8 cellular contexts compared by ENCODE assay signal in genomic region chr6:36387440-36388303, GRCh38. TPM values are rescaled to one million over a fixed set of nuclear protein-coding genes. Genes with fewer than 3 reads are reported as not detected.
DNase-seq lines count a peak whose midpoint lies in the region; ATAC-seq and TF ChIP-seq lines count a peak whose summit lies in the region.

Gene ETV7, minus strand, starts transcription at chr6:36387669. Its CDS starts 128 bp downstream, at chr6:36387541.

- no peaks in the 10 kb centered on the region for H3K9me3 ChIP-seq in muscle layer of duodenum (ENCODE audit: control insufficient read depth in 1 of 2, low read length in 2 of 2)

- H3K4me1 Mint-ChIP-seq in HFFc6 (ENCODE audit: low read depth) (peaks cover 26% of the 10 kb centered on the region), endothelial cell (ENCODE audit: unreplicated experiment) (peaks cover 10% of the 10 kb centered on the region)
- peaks cover 40% of the 10 kb centered on the region for H3K4me1 Mint-ChIP-seq in stimulated activated naive CD8-positive, alpha-beta T cell treated with anti-CD3 and anti-CD28 coated beads, Interleukin-15, amount 100 ng/mL, for 72 hours

- DNase-seq in ACHN (peak; percentile 47), HFFc6 (no peak), endothelial cell (ENCODE audit: low spot score) (peak; percentile 26)
- DNase-seq in activated CD4-positive, alpha-beta T cell treated with anti-CD3 and anti-CD28 coated beads, Interleukin-2, amount 50 U/mL, for 4 hours, result peak; percentile 60 to 66
- DNase-seq in stimulated activated naive CD8-positive, alpha-beta T cell treated with anti-CD3 and anti-CD28 coated beads, Interleukin-15, amount 100 ng/mL, for 72 hours, result peak; percentile 30 to 43

- peak; percentile 72 for ATAC-seq in stimulated activated naive CD8-positive, alpha-beta T cell treated with anti-CD3 and anti-CD28 coated beads, Interleukin-15, amount 100 ng/mL, for 72 hours
- no peak for ATAC-seq in HG02610 (IDR thresholded peaks at IDR 0.05; ENCODE audit: unreplicated experiment)
- no peak for ATAC-seq in HG02840 (IDR thresholded peaks at IDR 0.05; ENCODE audit: low FRiP score, unreplicated experiment)

- in situ Hi-C loops in ACHN (cut with HindIII; ENCODE audit: low pct_ligation_motif_present, low pct_unique_long_range_greater_than_20kb, low sequenced_read_pairs), result no loop called here

- peak within 1 kb of the TSS; percentile 52 for H3K27ac Mint-ChIP-seq in HFFc6
- H3K27ac Mint-ChIP-seq in endothelial cell (ENCODE audit: unreplicated experiment), result no peak within 1 kb of the TSS
- H3K27ac Mint-ChIP-seq in stimulated activated naive CD8-positive, alpha-beta T cell treated with anti-CD3 and anti-CD28 coated beads, Interleukin-15, amount 100 ng/mL, for 72 hours, result peak within 1 kb of the TSS; percentile 46 to 93

- H3K4me3 ChIP-seq in muscle layer of duodenum (ENCODE audit: low read depth in 1 of 2, low read length in 2 of 2), result peak within 1 kb of the TSS; percentile 78 to 94

- H3K27me3 Mint-ChIP-seq in HFFc6 (ENCODE audit: insufficient read depth) (peaks cover 29% of the 10 kb centered on the region), endothelial cell (ENCODE audit: unreplicated experiment) (peaks cover 11% of the 10 kb centered on the region)
- H3K27me3 Mint-ChIP-seq in stimulated activated naive CD8-positive, alpha-beta T cell treated with anti-CD3 and anti-CD28 coated beads, Interleukin-15, amount 100 ng/mL, for 72 hours, result peaks cover 45% of the 10 kb centered on the region

- H3K9me3 Mint-ChIP-seq in HFFc6 (no peaks in the 10 kb centered on the region), endothelial cell (ENCODE audit: unreplicated experiment) (no peaks in the 10 kb centered on the region)
- H3K9me3 Mint-ChIP-seq in stimulated activated naive CD8-positive, alpha-beta T cell treated with anti-CD3 and anti-CD28 coated beads, Interleukin-15, amount 100 ng/mL, for 72 hours, result no peaks in the 10 kb centered on the region

- H3K36me3 Mint-ChIP-seq in HFFc6 (ENCODE audit: low read depth), result no peaks in the 10 kb centered on the region; the same call in 1 of the 2 replicates
- H3K36me3 Mint-ChIP-seq in endothelial cell (ENCODE audit: low read depth, unreplicated experiment), result no peaks in the 10 kb centered on the region

- peak within 1 kb of the TSS; percentile 77 for H3K27ac ChIP-seq in muscle layer of duodenum (ENCODE audit: low read length)

- H3K36me3 ChIP-seq in muscle layer of duodenum (ENCODE audit: control insufficient read depth in 1 of 2, insufficient read depth in 2 of 2, low read length in 2 of 2), result no peaks in the 10 kb centered on the region

- H3K4me3 Mint-ChIP-seq in HFFc6 (peak within 1 kb of the TSS; percentile 94), endothelial cell (ENCODE audit: unreplicated experiment) (peak within 1 kb of the TSS; percentile 85)
- peak within 1 kb of the TSS; percentile 82 to 83 for H3K4me3 Mint-ChIP-seq in stimulated activated naive CD8-positive, alpha-beta T cell treated with anti-CD3 and anti-CD28 coated beads, Interleukin-15, amount 100 ng/mL, for 72 hours

- peaks cover 0 to 7% of the 10 kb centered on the region in 2 donors for H3K4me1 ChIP-seq in muscle layer of duodenum (ENCODE audit: control insufficient read depth in 1 of 2, insufficient read depth in 2 of 2, low read length in 2 of 2)

- TF ChIP-seq CTCF in HFFc6 (IDR thresholded peaks at IDR 0.05) (no peak), endothelial cell (IDR thresholded peaks at IDR 0.05; ENCODE audit: unreplicated experiment) (no peak)

- H3K27me3 ChIP-seq in muscle layer of duodenum (ENCODE audit: low read depth, low read length), result no peaks in the 10 kb centered on the region

RNA-seq across cellular contexts. Expression of gene ETV7, which starts in this region (rescaled TPM):
- total RNA-seq in HFFc6 (2021; fragmentation: NEBNext Ultra II Directional; extraction: Animal tissue kit (Norgen Biotek cat#: 25700)), result under 1 TPM in 4 of 6 experiments, not detected in 2; 0.20 to 0.32 (median 0.24) TPM
- total RNA-seq in endothelial cell (ENCODE audit: unreplicated experiment), result not detected

Comparison
In these comparisons a context has a peak if more than half of its experiments do, and no peak if none do; other contexts are left out.
1. Peak in DNase-seq in endothelial cell; RNA of the gene not detected or under 1 TPM.